Comparison of ENCODE assay signal across 2 cellular contexts in genomic region chr17:1746975-1747543, GRCh38.
TF ChIP-seq lines count a peak whose summit lies in the region.

No MANE protein-coding gene starts in this region.

TF ChIP-seq in H1, 55 proteins besides CTCF, POLR2A, EP300 and RAD21:
- TF ChIP-seq BACH1 (IDR thresholded peaks at IDR 0.05; ENCODE audit: low read length) (no peak), POLR2AphosphoS5 (IDR thresholded peaks at IDR 0.05; ENCODE audit: low read depth, low read length) (no peak), ASH2L (IDR thresholded peaks at IDR 0.05; ENCODE audit: low read length) (no peak), ZNF274 (IDR thresholded peaks at IDR 0.05; ENCODE audit: borderline replicate concordance, extremely low read depth, low read length) (no peak), USF2 (IDR thresholded peaks at IDR 0.05; ENCODE audit: low read length) (no peak), EGR1 (IDR thresholded peaks at IDR 0.05; ENCODE audit: borderline replicate concordance, low read depth, low read length) (no peak), FOSL1 (IDR thresholded peaks at IDR 0.05; ENCODE audit: insufficient read depth, low read depth, low read length) (no peak), MAX (IDR thresholded peaks at IDR 0.05) (no peak), CHD1 (IDR thresholded peaks at IDR 0.05; ENCODE audit: low read depth, low read length) (no peak), CHD7 (IDR thresholded peaks at IDR 0.05; ENCODE audit: insufficient replicate concordance, low read length) (no peak), YY1 (IDR thresholded peaks at IDR 0.05; ENCODE audit: low read depth, low read length) (no peak)

TF ChIP-seq in HepG2, 621 proteins besides CTCF, POLR2A, EP300 and RAD21:
- peak; percentile 35 for TF ChIP-seq RBM22 (optimal IDR thresholded peaks at IDR 0.05; ENCODE audit: low read length)
- peak; percentile 19; the same call in 1 of the 2 replicates for TF ChIP-seq ZFY (CRISPR knock-in tag; IDR thresholded peaks at IDR 0.05)
- TF ChIP-seq NR2F1 (CRISPR knock-in tag; IDR thresholded peaks at IDR 0.05) = no peak
- TF ChIP-seq ZBTB33 (CRISPR knock-in tag; IDR thresholded peaks at IDR 0.05) = peak; percentile 66; the same call in 1 of the 2 replicates
- TF ChIP-seq ZFP91 (CRISPR knock-in tag; IDR thresholded peaks at IDR 0.05; ENCODE audit: borderline replicate concordance) = 0 out of 2 replicates have a peak, but pooled peaks have one; percentile 29
- no peak for TF ChIP-seq KLF13 (CRISPR knock-in tag; IDR thresholded peaks at IDR 0.05)
- peak; percentile 97 for TF ChIP-seq AGO2 (optimal IDR thresholded peaks at IDR 0.05; ENCODE audit: low read depth, low read length)
- no peak for TF ChIP-seq ZSCAN29 (CRISPR knock-in tag; conservative IDR thresholded peaks at IDR 0.05)
- TF ChIP-seq SAFB2 (CRISPR knock-in tag; IDR thresholded peaks at IDR 0.05; ENCODE audit: borderline replicate concordance, low read depth) = 0 out of 2 replicates have a peak, but pooled peaks have one; percentile 29
- TF ChIP-seq HNRNPL (IDR thresholded peaks at IDR 0.05; ENCODE audit: low read depth, low read length) = peak; percentile 50; the same call in 1 of the 2 replicates
- TF ChIP-seq NFRKB (IDR thresholded peaks at IDR 0.05) = no peak
- peak; percentile 9; the same call in 1 of the 2 replicates for TF ChIP-seq SALL1 (CRISPR knock-in tag; IDR thresholded peaks at IDR 0.05)
- peak; percentile 67 for TF ChIP-seq ZNF629 (CRISPR knock-in tag; conservative IDR thresholded peaks at IDR 0.05)
- TF ChIP-seq HHEX (CRISPR knock-in tag; IDR thresholded peaks at IDR 0.05) = no peak
- TF ChIP-seq PAF1 (CRISPR knock-in tag; IDR thresholded peaks at IDR 0.05) = peak; percentile 31; the same call in 1 of the 2 replicates
- peak; percentile 93 for TF ChIP-seq RBFOX2 (IDR thresholded peaks at IDR 0.05; ENCODE audit: low read depth, low read length)
- TF ChIP-seq ZBTB4 (CRISPR knock-in tag; IDR thresholded peaks at IDR 0.05; ENCODE audit: borderline replicate concordance) = 0 out of 2 replicates have a peak, but pooled peaks have one; percentile 22
- TF ChIP-seq ZNF687 (CRISPR knock-in tag; IDR thresholded peaks at IDR 0.05) = peak; percentile 54
- TF ChIP-seq ZBTB38 (CRISPR knock-in tag; IDR thresholded peaks at IDR 0.05) = peak; percentile 44; the same call in 1 of the 2 replicates
- no peak for TF ChIP-seq NFE2L2 (IDR thresholded peaks at IDR 0.05; ENCODE audit: low read length)
